21 cellular contexts compared by ENCODE assay signal in genomic region chr12:77352941-77353340, GRCh38.
DNase-seq lines count a peak whose midpoint lies in the region; ATAC-seq and TF ChIP-seq lines count a peak whose summit lies in the region.
"Had no signal": no experiment of that assay in that cellular context is flagged by ENCODE, and none has a peak within 500 bp of the region (broad histone marks: within the 10 kb centered on the region; RNA-seq: fewer than 3 reads in every experiment).

No MANE protein-coding gene starts in this region.

- TF ChIP-seq CTCF in fibroblast of lung (conservative IDR thresholded peaks at IDR 0.05 in 1 of 2, IDR thresholded peaks at IDR 0.05 in 1 of 2; ENCODE audit: low read depth in 1 of 2, low read length in 2 of 2) (no peak), upper lobe of left lung (IDR thresholded peaks at IDR 0.05) (no peak), left lung (IDR thresholded peaks at IDR 0.05) (no peak)

- H3K4me3 ChIP-seq in fibroblast of lung (replicated peaks in 1 of 4; ENCODE audit: control extremely low read depth in 1 of 4, insufficient read depth in 1 of 4, low read depth in 3 of 4, low read length in 4 of 4) (no peak overlapping the region), upper lobe of left lung (no peak overlapping the region), left lung (no peak overlapping the region)
- H3K4me3 ChIP-seq: PC-9, SK-N-MC had no signal

- ATAC-seq in upper lobe of left lung (ENCODE audit: low FRiP score in 2 of 2) (no peak), left lung (no peak), GM19023 (IDR thresholded peaks at IDR 0.05; ENCODE audit: unreplicated experiment) (no peak)

- H3K79me2 ChIP-seq in fibroblast of lung (ENCODE audit: control insufficient read depth, insufficient read depth, low read length): no peaks in the 10 kb centered on the region

- no peak overlapping the region for H2AFZ ChIP-seq in fibroblast of lung (ENCODE audit: low read length)
- H2AFZ ChIP-seq: PC-9 had no signal

- no peaks in the 10 kb centered on the region for H3K36me3 ChIP-seq in fibroblast of lung (ENCODE audit: control insufficient read depth, insufficient read depth, low read length)
- no peaks in the 10 kb centered on the region for H3K36me3 ChIP-seq in upper lobe of left lung
- H3K36me3 ChIP-seq in left lung: no peaks in the 10 kb centered on the region

- WGBS in upper lobe of left lung, 2 donors: 50 to 52% methylated on average over 1 of the region's 1 CpG

- H3K4me2 ChIP-seq in fibroblast of lung (ENCODE audit: extremely low read depth, insufficient read depth, low read length): peak overlapping the region; percentile 40
- H3K4me2 ChIP-seq: PC-9 had no signal

- H3K9ac ChIP-seq in fibroblast of lung (ENCODE audit: insufficient read depth, low read length): no peak overlapping the region

- TF ChIP-seq POLR2A in upper lobe of left lung (IDR thresholded peaks at IDR 0.05): no peak

- H3K9me3 ChIP-seq in fibroblast of lung (ENCODE audit: control insufficient read depth, insufficient read depth, low read depth, low read length): no peaks in the 10 kb centered on the region
- H3K9me3 ChIP-seq in upper lobe of left lung: no peaks in the 10 kb centered on the region
- H3K9me3 ChIP-seq in left lung: no peaks in the 10 kb centered on the region

- intact Hi-C loops in left lung (cut with DNase I): no loop called here

- H3K4me1 ChIP-seq in fibroblast of lung (ENCODE audit: control insufficient read depth, extremely low read depth, insufficient read depth, low read length): no peaks in the 10 kb centered on the region
- H3K4me1 ChIP-seq in upper lobe of left lung: no peaks in the 10 kb centered on the region
- H3K4me1 ChIP-seq in left lung: no peaks in the 10 kb centered on the region

- H3K27me3 ChIP-seq in fibroblast of lung (ENCODE audit: control insufficient read depth, insufficient read depth, low read length) (no peaks in the 10 kb centered on the region), upper lobe of left lung (no peaks in the 10 kb centered on the region), left lung (no peaks in the 10 kb centered on the region)

- no peaks in the 10 kb centered on the region for H4K20me1 ChIP-seq in fibroblast of lung (ENCODE audit: control insufficient read depth, extremely low read depth, insufficient read depth, low read length)

- TF ChIP-seq EP300 in upper lobe of left lung (IDR thresholded peaks at IDR 0.05): no peak

- DNase-seq in GM03348 (ENCODE audit: low spot score): peak; percentile 16
- DNase-seq in astrocyte of the hippocampus (ENCODE audit: low read depth, low spot score): peak; percentile 11
- peak; percentile 12 to 57 for DNase-seq in fibroblast of lung (ENCODE audit: low read depth in 2 of 2)
- DNase-seq in middle frontal gyrus (ENCODE audit: extremely low spot score, low spot score): peak; percentile 58
- DNase-seq in upper lobe of left lung: no peak
- DNase-seq in activated CD4-positive, CD25-positive, alpha-beta regulatory T cell treated with anti-CD3 and anti-CD28 coated beads, Interleukin-2, amount 50 U/mL, for 72 hours: no peak
- no peak for DNase-seq in left lung
- DNase-seq: DMS53, GDM1, H9, KG1, NCI-H1092, NCI-H1436, NCI-H187 treated with DMSO at 0.1 percent for 48 hours, NCI-H2107, NCI-H748 treated with DMSO at 0.1 percent for 48 hours, PC-9, SHP77 treated with DMSO at 0.1 percent for 48 hours had no signal

- H3K27ac ChIP-seq in fibroblast of lung (ENCODE audit: insufficient read depth, low read length) (no peak overlapping the region), upper lobe of left lung (no peak overlapping the region), left lung (no peak overlapping the region)
- H3K27ac ChIP-seq: PC-9, RWPE1, SK-N-MC had no signal

Comparison
In these comparisons a context has a peak if more than half of its experiments do, and no peak if none do; other contexts are left out.
1. DNase-seq: peak in GM03348 (single experiment), astrocyte of the hippocampus (single experiment), fibroblast of lung (2 of 2) and middle frontal gyrus (single experiment); none in upper lobe of left lung (0 of 2), activated CD4-positive, CD25-positive, alpha-beta regulatory T cell treated with anti-CD3 and anti-CD28 coated beads, Interleukin-2, amount 50 U/mL, for 72 hours (single experiment) and left lung (0 of 2).